8 cellular contexts compared by ENCODE assay signal in genomic region chr16:4945560-4946502, GRCh38. TPM values are rescaled to one million over a fixed set of nuclear protein-coding genes. Genes with fewer than 3 reads are reported as not detected.
DNase-seq lines count a peak whose midpoint lies in the region; ATAC-seq and TF ChIP-seq lines count a peak whose summit lies in the region.
"Had no signal": no experiment of that assay in that cellular context is flagged by ENCODE, and none has a peak within 500 bp of the region (broad histone marks: within the 10 kb centered on the region; RNA-seq: fewer than 3 reads in every experiment).

No MANE protein-coding gene starts in this region.

- no peaks in the 10 kb centered on the region for H3K36me3 ChIP-seq in upper lobe of left lung

- H3K27ac ChIP-seq in upper lobe of left lung, result peak overlapping the region; percentile 64 to 77 (median 73)

- H3K27ac Mint-ChIP-seq in MCF 10A (ENCODE audit: low read depth, unreplicated experiment), result peak overlapping the region; percentile 91

- no peaks in the 10 kb centered on the region for H3K27me3 ChIP-seq in upper lobe of left lung

- TF ChIP-seq CTCF in MCF 10A (IDR thresholded peaks at IDR 0.05; ENCODE audit: unreplicated experiment) (no peak), lower leg skin (IDR thresholded peaks at IDR 0.05) (no peak), upper lobe of left lung (IDR thresholded peaks at IDR 0.05) (no peak)

- TF ChIP-seq RAD21 in Ishikawa (IDR thresholded peaks at IDR 0.05; ENCODE audit: low read depth), result no peak

- DNase-seq in MCF 10A (ENCODE audit: unreplicated experiment) (peak; percentile 95), lower leg skin (ENCODE audit: low spot score in 2 of 2) (peak; percentile 71 to 96), upper lobe of left lung (peak; percentile 62 to 69), Kasumi-1 (lab: John Stamatoyannopoulos, UW) (no peak)
- DNase-seq: KG1 had no signal

- CTCF ChIA-PET in MCF 10A (lab: Yijun Ruan, JAX), result interaction anchor here (0.6 to 1.3 kb wide), 5 partner anchors 10 to 45 kb away, joined by 3 to 6 read pairs (median 3); no protein-coding TSS in a partner anchor

- H3K27me3 Mint-ChIP-seq in MCF 10A (ENCODE audit: insufficient read depth, unreplicated experiment), result no peaks in the 10 kb centered on the region

- no peaks in the 10 kb centered on the region for H3K36me3 Mint-ChIP-seq in MCF 10A (ENCODE audit: insufficient read depth, unreplicated experiment)

- 19 to 22% methylated on average over 10 to 11 of the region's 11 CpGs for WGBS in lower leg skin, 2 donors
- 48 to 70% methylated on average over 6 to 11 of the region's 11 CpGs for WGBS in upper lobe of left lung, 2 donors

- POLR2A ChIA-PET in MCF 10A (lab: Yijun Ruan, JAX), result interaction anchor here (0.5 to 2.3 kb wide), 13 partner anchors 10 to 471 kb away, joined by 3 to 45 read pairs (median 3); partner anchors contain the start of genes NMRAL1 and PPL

- intact Hi-C loops in MCF 10A (cut with micrococcal nuclease) (no loop called here), lower leg skin (cut with DNase I; ENCODE audit: low total_unique reads) (no loop called here)

- no TSS peak for BruUV-seq in MCF 10A (replicated peaks; lab: Mats Ljungman, UMichigan)

- no peak for TF ChIP-seq POLR2A in lower leg skin (IDR thresholded peaks at IDR 0.05)
- no peak for TF ChIP-seq POLR2A in upper lobe of left lung (IDR thresholded peaks at IDR 0.05)

- H3K4me3 ChIP-seq in lower leg skin (ENCODE audit: low read depth, poor library complexity, severe bottlenecking) (no peak overlapping the region), upper lobe of left lung (no peak overlapping the region)

- peaks cover 29 to 37% (median 34%) of the 10 kb centered on the region in 4 donors for H3K4me1 ChIP-seq in upper lobe of left lung

- peaks cover 45% of the 10 kb centered on the region for H3K4me1 Mint-ChIP-seq in MCF 10A (ENCODE audit: insufficient read depth, unreplicated experiment)

- TF ChIP-seq EP300 in Ishikawa (IDR thresholded peaks at IDR 0.05; ENCODE audit: borderline replicate concordance) (peak; percentile 92), upper lobe of left lung (IDR thresholded peaks at IDR 0.05) (peak in 2 of 4 donors; percentile 19 to 34)

- ATAC-seq in upper lobe of left lung (ENCODE audit: low FRiP score in 2 of 2), result peak; percentile 37 to 39
- ATAC-seq in HG03135 (IDR thresholded peaks at IDR 0.05; ENCODE audit: unreplicated experiment), result no peak
- ATAC-seq in HG03025 (IDR thresholded peaks at IDR 0.05; ENCODE audit: low FRiP score, unreplicated experiment), result no peak

- peak overlapping the region; percentile 54 for H3K4me3 Mint-ChIP-seq in MCF 10A (ENCODE audit: unreplicated experiment)

- H3K9me3 Mint-ChIP-seq in MCF 10A (ENCODE audit: unreplicated experiment), result no peaks in the 10 kb centered on the region

- H3K9me3 ChIP-seq in upper lobe of left lung, result no peaks in the 10 kb centered on the region

TF ChIP-seq in Ishikawa, 13 proteins besides CTCF, POLR2A, EP300 and RAD21:
- TF ChIP-seq NFIC (IDR thresholded peaks at IDR 0.05) (peak; percentile 99), TAF1 (IDR thresholded peaks at IDR 0.05; ENCODE audit: low read depth) (no peak), CEBPB (IDR thresholded peaks at IDR 0.05) (no peak), ZBTB7A (IDR thresholded peaks at IDR 0.05; ENCODE audit: low read depth) (no peak), EGR1 (IDR thresholded peaks at IDR 0.05) (no peak), FOXM1 (IDR thresholded peaks at IDR 0.05; ENCODE audit: borderline replicate concordance, low read depth) (peak; percentile 83), REST (IDR thresholded peaks at IDR 0.05; ENCODE audit: low read depth) (no peak), YY1 (IDR thresholded peaks at IDR 0.05; ENCODE audit: low read depth) (peak; percentile 64; the same call in 1 of the 2 replicates), TCF12 (IDR thresholded peaks at IDR 0.05; ENCODE audit: low read depth) (peak; percentile 95), TEAD4 (IDR thresholded peaks at IDR 0.05) (peak; percentile 96), USF1 (IDR thresholded peaks at IDR 0.05) (no peak), MAX (IDR thresholded peaks at IDR 0.05) (0 out of 2 replicates have a peak, but pooled peaks have one; percentile 23), CREB1 (IDR thresholded peaks at IDR 0.05; ENCODE audit: low read depth) (no peak)

RNA-seq across cellular contexts. Expression of gene PPL, which starts 8.9 kb away (rescaled TPM):
- total RNA-seq in MCF 10A (2022), result 49.1 and 50.1 TPM in 2 replicates
- 100 to 1,000 TPM; 445 to 545 (median 495) TPM for total RNA-seq in lower leg skin
- total RNA-seq in upper lobe of left lung, result 100 to 1,000 TPM in 5 of 6 donors, 10 to 100 TPM in 1; 72.7 to 156 (median 132) TPM

RNA-seq across cellular contexts. Expression of gene SEC14L5, which starts 12.3 kb away (rescaled TPM):
- total RNA-seq in MCF 10A (2022), result 0.22 TPM in 1 of 2 replicates, not detected in the other
- total RNA-seq in lower leg skin, result 1 to 10 TPM in 2 of 4 donors, under 1 TPM in 2; 0.91 to 2.6 (median 1.3) TPM
- 1 to 10 TPM in 1 of 6 donors, under 1 TPM in 4, not detected in 1; 0.20 to 1.7 (median 0.49) TPM for total RNA-seq in upper lobe of left lung

Comparison
In these comparisons a context has a peak if more than half of its experiments do, and no peak if none do; other contexts are left out.
1. DNase-seq: peak in MCF 10A (single experiment), lower leg skin (2 of 2) and upper lobe of left lung (2 of 2); none in Kasumi-1 (0 of 2).
2. ATAC-seq: peak in upper lobe of left lung (2 of 2); none in HG03135 (single experiment) and HG03025 (single experiment).